Comparison of ENCODE assay signal across 26 cellular contexts in genomic region chr3:30886888-30887287, GRCh38. TPM values are rescaled to one million over a fixed set of nuclear protein-coding genes. Genes with fewer than 3 reads are reported as not detected.
"Had no signal": no experiment of that assay in that cellular context is flagged by ENCODE, and none has a peak within 500 bp of the region (broad histone marks: within the 10 kb centered on the region; RNA-seq: fewer than 3 reads in every experiment).

No MANE protein-coding gene starts in this region.

- H3K27me3 ChIP-seq: brain microvascular endothelial cell, MG63 had no signal

- H3K9ac ChIP-seq: KMS-11 had no signal

- H3K27ac ChIP-seq: brain microvascular endothelial cell, KMS-11, SK-N-MC, VCaP had no signal

- ATAC-seq: activated naive CD4-positive, alpha-beta T cell treated with anti-CD3 and anti-CD28 coated beads, Interleukin-2, amount 50 U/mL, for 72 hours; activated naive CD8-positive, alpha-beta T cell treated with anti-CD3 and anti-CD28 coated beads, Interleukin-2, amount 50 U/mL, for 24 hours; activated T-cell treated with anti-CD3 and anti-CD28 coated beads, Interleukin-2, amount 50 U/mL, for 4 hours; T-cell had no signal

- H3K9me3 ChIP-seq: MG63 had no signal

- H3K36me3 ChIP-seq: brain microvascular endothelial cell, MG63 had no signal

- H3K4me3 ChIP-seq: MG63, SK-N-MC had no signal

- H3K4me2 ChIP-seq: KMS-11 had no signal

- DNase-seq: activated CD4-positive, alpha-beta memory T cell treated with anti-CD3 and anti-CD28 coated beads for 36 hours; activated CD4-positive, alpha-beta T cell treated with anti-CD3 and anti-CD28 coated beads, Interleukin-2, amount 10 ng/mL, durations not matched to agents 7 days and 5 days; activated CD4-positive, CD25-positive, alpha-beta regulatory T cell; activated CD8-positive, alpha-beta memory T cell treated with anti-CD3 and anti-CD28 coated beads for 24 hours; activated effector memory CD4-positive, alpha-beta T cell treated with anti-CD3 and anti-CD28 coated beads, Interleukin-2, amount 50 U/mL, for 16 hours; activated naive CD4-positive, alpha-beta T cell treated with Interleukin-2 at 50 U/mL for 16 hours; activated naive CD8-positive, alpha-beta T cell treated with anti-CD3 and anti-CD28 coated beads, Interleukin-2, amount 50 U/mL, for 24 hours; activated T-cell treated with anti-CD3 and anti-CD28 coated beads, Interleukin-2, amount 50 U/mL, for 4 hours; amygdala; brain microvascular endothelial cell; cerebellar nuclear complex; MG63; MV-4-11; NCI-H1092 treated with DMSO at 0.1 percent for 48 hours; NCI-H1436; NCI-H1694 treated with DMSO at 0.1 percent for 48 hours; NCI-H2029 treated with DMSO at 0.1 percent for 48 hours; NCI-H510A treated with DMSO at 0.1 percent for 48 hours; NCI-H69; T-cell; T-helper 2 cell; T1000 had no signal

RNA-seq across cellular contexts. Expression of gene GADL1, which starts 7.6 kb away (rescaled TPM):
- total RNA-seq: activated CD4-positive, alpha-beta memory T cell treated with anti-CD3 and anti-CD28 coated beads for 36 hours; activated CD4-positive, alpha-beta T cell treated with anti-CD3 and anti-CD28 coated beads, Interleukin-2, amount 10 ng/mL, durations not matched to agents 7 days and 5 days; activated naive CD4-positive, alpha-beta T cell treated with anti-CD3 and anti-CD28 coated beads, Interleukin-2, amount 50 U/mL, for 72 hours; activated T-cell treated with anti-CD3 and anti-CD28 coated beads, Interleukin-2, amount 50 U/mL, for 4 hours; T-cell had no signal
